In the genomic region with DNA sequence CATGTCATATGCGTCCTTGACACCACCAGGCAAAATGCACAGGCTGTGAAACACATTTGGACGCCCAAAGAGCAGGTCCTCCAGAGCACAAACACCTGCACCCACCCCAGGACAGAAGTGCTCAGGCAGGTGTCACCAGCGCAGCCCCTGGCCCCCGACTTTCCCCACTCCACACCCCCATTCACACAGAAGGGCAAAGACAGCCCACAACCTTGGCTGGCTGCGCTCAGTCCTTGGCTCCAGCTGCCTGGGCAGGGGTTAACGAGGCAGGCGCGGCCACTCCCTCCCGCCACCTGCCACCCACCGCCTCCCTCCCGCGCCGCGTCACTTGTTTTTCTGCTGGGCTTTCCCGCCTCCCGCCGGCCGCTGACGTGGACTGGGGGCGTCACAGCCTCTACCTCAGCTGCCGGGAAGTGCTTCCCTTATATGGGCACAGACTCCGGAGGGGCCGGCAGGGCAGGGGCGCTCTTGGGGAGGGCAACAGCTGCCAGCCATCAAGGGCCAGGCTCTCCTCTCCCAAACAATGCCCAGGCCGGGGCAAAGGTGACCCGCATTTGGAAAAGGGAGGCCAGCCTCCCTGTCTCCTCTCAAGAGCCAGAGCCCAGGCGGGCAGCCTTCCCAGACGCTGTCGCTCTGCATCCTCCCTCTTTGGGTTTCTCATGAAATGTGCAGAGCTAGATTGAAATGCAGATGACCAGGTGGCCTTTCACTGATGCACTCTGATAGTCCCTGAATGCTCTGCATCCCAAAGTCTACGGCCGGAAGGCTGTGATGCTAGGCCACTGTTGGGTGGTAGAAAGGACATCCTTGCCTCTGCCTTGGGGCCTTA, we compare ENCODE assay signal across 8 cellular contexts. TPM values are rescaled to one million over a fixed set of nuclear protein-coding genes. Genes with fewer than 3 reads are reported as not detected.
A peak's percentile ranks its signal among the peaks of the same experiment; 100 is the strongest.
DNase-seq lines count a peak whose midpoint lies in the region; ATAC-seq and TF ChIP-seq lines count a peak whose summit lies in the region.

No MANE protein-coding gene starts in this region.

- intact Hi-C loops in activated CD4-positive, alpha-beta memory T cell treated with anti-CD3 and anti-CD28 coated beads for 36 hours (cut with micrococcal nuclease): loop anchor here (1.0 kb wide), 4 partner anchors 10 to 37 kb away; partner anchors contain the start of gene BTG2
- intact Hi-C loops in lower leg skin (cut with DNase I; ENCODE audit: low total_unique reads): no loop called here

- peak; percentile 50 for ATAC-seq in GM18498 (IDR thresholded peaks at IDR 0.05; ENCODE audit: unreplicated experiment)
- peak; percentile 40 for ATAC-seq in HG02943 (IDR thresholded peaks at IDR 0.05; ENCODE audit: low read depth, unreplicated experiment)
- no peak for ATAC-seq in HG03025 (IDR thresholded peaks at IDR 0.05; ENCODE audit: low FRiP score, unreplicated experiment)

- TF ChIP-seq CTCF in lower leg skin (IDR thresholded peaks at IDR 0.05): no peak

- H3K9me3 Mint-ChIP-seq in activated CD4-positive, alpha-beta memory T cell treated with anti-CD3 and anti-CD28 coated beads for 36 hours: no peaks in the 10 kb centered on the region

- POLR2A ChIA-PET in activated CD4-positive, alpha-beta memory T cell treated with anti-CD3 and anti-CD28 coated beads for 36 hours (lab: Charles Lee): interaction anchor here (0.8 to 8.1 kb wide), 11 partner anchors 9 to 474 kb away, joined by 4 to 204 read pairs (median 7); partner anchors contain the start of genes ATP2B4, BTG2, LAX1 and TMEM183A

- WGBS in lower leg skin, 2 donors: 15 to 16% methylated on average over 28 to 31 of the region's 31 CpGs

- no peaks in the 10 kb centered on the region for H3K36me3 Mint-ChIP-seq in activated CD4-positive, alpha-beta memory T cell treated with anti-CD3 and anti-CD28 coated beads for 36 hours

- peaks cover 76% of the 10 kb centered on the region for H3K4me1 Mint-ChIP-seq in activated CD4-positive, alpha-beta memory T cell treated with anti-CD3 and anti-CD28 coated beads for 36 hours (ENCODE audit: low read depth)

- no peak for TF ChIP-seq POLR2A in lower leg skin (IDR thresholded peaks at IDR 0.05)

- H3K4me3 ChIP-seq in lower leg skin (ENCODE audit: low read depth, poor library complexity, severe bottlenecking): no peak overlapping the region

- H3K4me3 Mint-ChIP-seq in activated CD4-positive, alpha-beta memory T cell treated with anti-CD3 and anti-CD28 coated beads for 36 hours: peak overlapping the region; percentile 82

- peak; percentile 96 for DNase-seq in NCI-H2171 (lab: John Stamatoyannopoulos, UW)
- DNase-seq in activated CD4-positive, alpha-beta memory T cell treated with anti-CD3 and anti-CD28 coated beads for 36 hours: peak; percentile 99
- DNase-seq in dermis blood vessel endothelial cell: peak; percentile 91
- peak; percentile 91 to 99 for DNase-seq in lower leg skin (ENCODE audit: low spot score in 2 of 2)
- DNase-seq in stimulated activated CD4-positive, alpha-beta T cell treated with anti-CD3 and anti-CD28 coated beads, Interleukin-4, amount 100 ng/mL, for 1 hour: peak; percentile 98

- peak overlapping the region; percentile 100 for H3K27ac Mint-ChIP-seq in activated CD4-positive, alpha-beta memory T cell treated with anti-CD3 and anti-CD28 coated beads for 36 hours

- CTCF ChIA-PET in activated CD4-positive, alpha-beta memory T cell treated with anti-CD3 and anti-CD28 coated beads for 36 hours (lab: Charles Lee): interaction anchor here (0.9 to 21.6 kb wide), 11 partner anchors 9 to 252 kb away, joined by 3 to 356 read pairs (median 7); partner anchors contain the start of gene BTG2

- peaks cover 2% of the 10 kb centered on the region for H3K27me3 Mint-ChIP-seq in activated CD4-positive, alpha-beta memory T cell treated with anti-CD3 and anti-CD28 coated beads for 36 hours

RNA-seq across cellular contexts. Expression of gene BTG2, which starts 14.8 kb away (rescaled TPM):
- 100 to 1,000 TPM; 150 TPM for total RNA-seq in activated CD4-positive, alpha-beta memory T cell treated with anti-CD3 and anti-CD28 coated beads for 36 hours
- 63.5 and 64.7 TPM in 2 replicates for total RNA-seq in dermis blood vessel endothelial cell
- 100 to 1,000 TPM in 3 of 4 donors, 10 to 100 TPM in 1; 98.6 to 205 (median 131) TPM for total RNA-seq in lower leg skin
